ENCODE assay signal across 8 cellular contexts in genomic region chr9:89602978-89603628, GRCh38. TPM values are rescaled to one million over a fixed set of nuclear protein-coding genes. Genes with fewer than 3 reads are reported as not detected.
DNase-seq lines count a peak whose midpoint lies in the region; ATAC-seq and TF ChIP-seq lines count a peak whose summit lies in the region.

No MANE protein-coding gene starts in this region.

- CTCF ChIA-PET in activated CD4-positive, alpha-beta T cell treated with anti-CD3 and anti-CD28 coated beads for 36 hours (lab: Charles Lee) = interaction anchor here (0.5 to 6.2 kb wide), 51 partner anchors 10 to 1249 kb away, joined by 3 to 114 read pairs (median 4); no protein-coding TSS in a partner anchor

- intact Hi-C loops in activated CD4-positive, alpha-beta T cell treated with anti-CD3 and anti-CD28 coated beads for 36 hours (cut with DNase I, micrococcal nuclease) = loop anchor here (1.0 to 10.0 kb wide), 8 partner anchors 142 to 1152 kb away; no protein-coding TSS in a partner anchor

- no peaks in the 10 kb centered on the region for H3K27me3 Mint-ChIP-seq in activated CD4-positive, alpha-beta T cell treated with anti-CD3 and anti-CD28 coated beads for 36 hours
- H3K27me3 Mint-ChIP-seq in chondrocyte (ENCODE audit: low read depth) = peaks cover 27% of the 10 kb centered on the region

- H3K9me3 Mint-ChIP-seq in activated CD4-positive, alpha-beta T cell treated with anti-CD3 and anti-CD28 coated beads for 36 hours (ENCODE audit: low read depth) = no peaks in the 10 kb centered on the region
- no peaks in the 10 kb centered on the region for H3K9me3 Mint-ChIP-seq in chondrocyte (ENCODE audit: low read depth)

- H3K27ac Mint-ChIP-seq in activated CD4-positive, alpha-beta T cell treated with anti-CD3 and anti-CD28 coated beads for 36 hours = no peak overlapping the region
- no peak overlapping the region for H3K27ac Mint-ChIP-seq in chondrocyte (ENCODE audit: unreplicated experiment)

- no peaks in the 10 kb centered on the region for H3K36me3 Mint-ChIP-seq in activated CD4-positive, alpha-beta T cell treated with anti-CD3 and anti-CD28 coated beads for 36 hours (ENCODE audit: low read depth)
- no peaks in the 10 kb centered on the region for H3K36me3 Mint-ChIP-seq in chondrocyte (ENCODE audit: low read depth)

- TF ChIP-seq CTCF in chondrocyte (IDR thresholded peaks at IDR 0.05) = peak; percentile 87

- H3K4me1 Mint-ChIP-seq in activated CD4-positive, alpha-beta T cell treated with anti-CD3 and anti-CD28 coated beads for 36 hours = peaks cover 33% of the 10 kb centered on the region
- H3K4me1 Mint-ChIP-seq in chondrocyte (ENCODE audit: low read depth) = peaks cover 37% of the 10 kb centered on the region

- ATAC-seq in HG02973 (IDR thresholded peaks at IDR 0.05; ENCODE audit: unreplicated experiment) (peak; percentile 37), HG02588 (IDR thresholded peaks at IDR 0.05; ENCODE audit: unreplicated experiment) (no peak)
- ATAC-seq in activated CD4-positive, alpha-beta T cell treated with anti-CD3 and anti-CD28 coated beads for 36 hours = peak; percentile 23

- peak overlapping the region; percentile 66 for H3K4me3 Mint-ChIP-seq in activated CD4-positive, alpha-beta T cell treated with anti-CD3 and anti-CD28 coated beads for 36 hours
- H3K4me3 Mint-ChIP-seq in chondrocyte (ENCODE audit: unreplicated experiment) = peak overlapping the region; percentile 65

- POLR2A ChIA-PET in activated CD4-positive, alpha-beta T cell treated with anti-CD3 and anti-CD28 coated beads for 36 hours (lab: Charles Lee) = interaction anchor here (0.6 to 0.9 kb wide), 2 partner anchors 55 to 567 kb away, joined by 3 to 4 read pairs; no protein-coding TSS in a partner anchor

- DNase-seq in COLO829 (ENCODE audit: low spot score) (peak; percentile 64), NCI-H446 treated with DMSO at 0.1 percent for 48 hours (lab: John Stamatoyannopoulos, UW) (peak; percentile 59), chondrocyte (ENCODE audit: low spot score) (peak; percentile 72), kidney glomerular epithelial cell (lab: John Stamatoyannopoulos, UW) (peak; percentile 49)
- DNase-seq in activated CD4-positive, alpha-beta T cell treated with anti-CD3 and anti-CD28 coated beads for 36 hours = peak; percentile 95
- peak; percentile 82 to 92 (median 88) for DNase-seq in stimulated activated CD4-positive, alpha-beta T cell treated with anti-CD3 and anti-CD28 coated beads, Interleukin-12 subunit alpha, Interleukin-12 subunit beta, amount 100 ng/mL, for 48 hours (ENCODE audit: low read depth in 2 of 3, low spot score in 1 of 3)

RNA-seq across cellular contexts. Expression of gene GADD45G, which starts 1.7 kb away (rescaled TPM):
- 1 to 10 TPM; 1.2 to 1.6 TPM for total RNA-seq in activated CD4-positive, alpha-beta T cell treated with anti-CD3 and anti-CD28 coated beads for 36 hours
- total RNA-seq in chondrocyte = 1.5 to 4.6 TPM (median 3.2 TPM) in 3 replicates
